Comparison of ENCODE assay signal across 20 cellular contexts in the genomic region with DNA sequence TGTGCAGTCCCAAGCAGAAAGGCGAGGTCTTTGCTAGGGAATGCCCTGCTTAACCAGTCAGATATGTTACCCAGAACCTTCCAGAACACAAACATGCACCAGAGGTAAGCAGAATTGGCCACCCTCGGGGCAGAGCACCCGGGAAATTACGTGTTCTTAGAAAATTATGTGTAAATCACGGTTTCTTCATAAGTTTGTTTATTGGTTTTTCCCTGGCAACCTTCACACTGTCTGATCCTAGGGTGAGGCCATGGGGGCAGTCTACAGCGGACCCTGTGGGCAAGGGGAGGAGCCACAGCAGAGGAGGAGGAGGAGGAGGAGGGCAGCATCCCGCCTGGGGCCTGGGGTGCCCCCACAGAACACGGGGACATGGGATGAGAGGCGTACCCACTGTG. TPM values are rescaled to one million over a fixed set of nuclear protein-coding genes. Genes with fewer than 3 reads are reported as not detected.
A peak's percentile ranks its signal among the peaks of the same experiment; 100 is the strongest.
DNase-seq lines count a peak whose midpoint lies in the region; ATAC-seq, FAIRE-seq and TF ChIP-seq lines count a peak whose summit lies in the region.
"Had no signal": no experiment of that assay in that cellular context is flagged by ENCODE, and none has a peak within 500 bp of the region (broad histone marks: within the 10 kb centered on the region; RNA-seq: fewer than 3 reads in every experiment).

No MANE protein-coding gene starts in this region.

- H3K4me3 ChIP-seq in SK-N-MC (no peak overlapping the region), esophagus squamous epithelium (no peak overlapping the region), prostate gland (no peak overlapping the region)
- H3K4me3 ChIP-seq: GM23248 had no signal

- TF ChIP-seq POLR2A in esophagus squamous epithelium (IDR thresholded peaks at IDR 0.05) (no peak), prostate gland (IDR thresholded peaks at IDR 0.05) (no peak)

- intact Hi-C loops in esophagus squamous epithelium (cut with DNase I) (no loop called here), prostate gland (cut with DNase I) (no loop called here)
- intact Hi-C loops in activated CD8-positive, alpha-beta T cell treated with anti-CD3 and anti-CD28 coated beads for 36 hours (cut with micrococcal nuclease), result no loop called here

- H3K27ac ChIP-seq in 22Rv1 (peak overlapping the region; percentile 46), SK-N-MC (0 out of 2 replicates have a peak overlapping the region, but pooled peaks have one; percentile 54), esophagus squamous epithelium (peak overlapping the region; percentile 81 to 93 (median 90)), prostate gland (peak overlapping the region; percentile 78 to 86)
- H3K27ac ChIP-seq: GM23248 had no signal

- no peak for DNase-seq in SK-N-MC (ENCODE audit: low read depth, low spot score)
- DNase-seq in esophagus squamous epithelium (lab: John Stamatoyannopoulos, UW), result no peak
- no peak for DNase-seq in prostate gland (ENCODE audit: low spot score)
- no peak for DNase-seq in RCC 7860 (ENCODE audit: low spot score)
- DNase-seq in activated CD8-positive, alpha-beta memory T cell treated with anti-CD3 and anti-CD28 coated beads for 24 hours, result no peak
- no peak for DNase-seq in activated CD8-positive, alpha-beta T cell treated with anti-CD3 and anti-CD28 coated beads for 36 hours
- DNase-seq: activated CD4-positive, alpha-beta T cell treated with anti-CD3 and anti-CD28 coated beads, Interleukin-2, amount 50 U/mL, for 48 hours; activated T-cell treated with anti-CD3 and anti-CD28 coated beads, Interleukin-2, amount 50 U/mL, for 72 hours; CD8-positive, alpha-beta T cell; GM23248; Kasumi-1; midbrain; NCI-H1417 treated with DMSO at 0.1 percent for 48 hours; NCI-H2171; NCI-H82; stimulated activated CD4-positive, alpha-beta T cell treated with anti-CD3 and anti-CD28 coated beads, Interleukin-2, amount 100 ng/mL, for 48 hours had no signal

- H3K27me3 ChIP-seq in esophagus squamous epithelium (no peaks in the 10 kb centered on the region), prostate gland (replicated peaks; ENCODE audit: insufficient read depth) (no peaks in the 10 kb centered on the region)

- H3K4me1 ChIP-seq in esophagus squamous epithelium (peaks cover 86 to 100% (median 88%) of the 10 kb centered on the region in 3 donors), prostate gland (replicated peaks) (peaks cover 84% of the 10 kb centered on the region)

- no peaks in the 10 kb centered on the region for H3K4me1 Mint-ChIP-seq in activated CD8-positive, alpha-beta T cell treated with anti-CD3 and anti-CD28 coated beads for 36 hours (ENCODE audit: low read depth)

- H3K9me3 ChIP-seq in SK-N-MC (ENCODE audit: low read depth, low read length) (no peaks in the 10 kb centered on the region), esophagus squamous epithelium (no peaks in the 10 kb centered on the region), prostate gland (no peaks in the 10 kb centered on the region)

- H3K36me3 ChIP-seq in SK-N-MC (ENCODE audit: insufficient read depth, low read length) (no peaks in the 10 kb centered on the region), esophagus squamous epithelium (no peaks in the 10 kb centered on the region), prostate gland (no peaks in the 10 kb centered on the region)

- no peak for TF ChIP-seq CTCF in 22Rv1 (IDR thresholded peaks at IDR 0.05)
- TF ChIP-seq CTCF in esophagus squamous epithelium (IDR thresholded peaks at IDR 0.05), result no peak
- TF ChIP-seq CTCF in prostate gland (IDR thresholded peaks at IDR 0.05), result no peak
- no peak for TF ChIP-seq CTCF in activated CD8-positive, alpha-beta T cell treated with anti-CD3 and anti-CD28 coated beads for 36 hours (IDR thresholded peaks at IDR 0.05)

- POLR2A ChIA-PET in activated CD8-positive, alpha-beta T cell treated with anti-CD3 and anti-CD28 coated beads for 36 hours (lab: Charles Lee), result no interaction called here

- CTCF ChIA-PET in activated CD8-positive, alpha-beta T cell treated with anti-CD3 and anti-CD28 coated beads for 36 hours (lab: Charles Lee), result no interaction called here

- no peaks in the 10 kb centered on the region for H3K27me3 Mint-ChIP-seq in activated CD8-positive, alpha-beta T cell treated with anti-CD3 and anti-CD28 coated beads for 36 hours
- H3K27me3 Mint-ChIP-seq: activated naive CD8-positive, alpha-beta T cell had no signal

- H3K27ac Mint-ChIP-seq in activated CD8-positive, alpha-beta T cell treated with anti-CD3 and anti-CD28 coated beads for 36 hours, result no peak overlapping the region
- H3K27ac Mint-ChIP-seq: activated naive CD8-positive, alpha-beta T cell; activated T-cell treated with anti-CD3 and anti-CD28 coated beads, Interleukin-2, amount 50 U/mL, for 72 hours; CD8-positive, alpha-beta T cell had no signal

- H3K36me3 Mint-ChIP-seq in activated CD8-positive, alpha-beta T cell treated with anti-CD3 and anti-CD28 coated beads for 36 hours (ENCODE audit: low read depth), result no peaks in the 10 kb centered on the region
- H3K36me3 Mint-ChIP-seq: activated naive CD8-positive, alpha-beta T cell; CD8-positive, alpha-beta T cell had no signal

- H3K9ac ChIP-seq in SK-N-MC (ENCODE audit: insufficient read length), result no peak overlapping the region
- H3K9ac ChIP-seq: GM23248 had no signal

- ATAC-seq in HG03565 (IDR thresholded peaks at IDR 0.05; ENCODE audit: unreplicated experiment), result no peak
- no peak for ATAC-seq in activated CD8-positive, alpha-beta T cell treated with anti-CD3 and anti-CD28 coated beads for 36 hours
- ATAC-seq: activated T-cell treated with anti-CD3 and anti-CD28 coated beads, Interleukin-2, amount 50 U/mL, for 72 hours; CD8-positive, alpha-beta T cell had no signal

- no peak for FAIRE-seq in RCC 7860 (lab: Jason Lieb, UNC)
- FAIRE-seq: GM18507 had no signal

- WGBS in esophagus squamous epithelium, 2 donors, result 43 to 48% methylated on average over 7 to 9 of the region's 9 CpGs
- 47% methylated on average over 8 of the region's 9 CpGs for WGBS in prostate gland

- no peak overlapping the region for H3K4me3 Mint-ChIP-seq in activated CD8-positive, alpha-beta T cell treated with anti-CD3 and anti-CD28 coated beads for 36 hours
- H3K4me3 Mint-ChIP-seq: activated naive CD8-positive, alpha-beta T cell; activated T-cell treated with anti-CD3 and anti-CD28 coated beads, Interleukin-2, amount 50 U/mL, for 72 hours; CD8-positive, alpha-beta T cell had no signal

- no peaks in the 10 kb centered on the region for H3K9me3 Mint-ChIP-seq in activated CD8-positive, alpha-beta T cell treated with anti-CD3 and anti-CD28 coated beads for 36 hours
- H3K9me3 Mint-ChIP-seq: activated T-cell treated with anti-CD3 and anti-CD28 coated beads, Interleukin-2, amount 50 U/mL, for 72 hours; CD8-positive, alpha-beta T cell had no signal

RNA-seq across cellular contexts. Expression of a gene that starts 31.4 kb away (rescaled TPM):
- total RNA-seq in esophagus squamous epithelium, result 10 to 100 TPM; 41.8 to 83.1 (median 50.4) TPM
- 10 to 100 TPM; 69.5 to 84.1 TPM for total RNA-seq in prostate gland
- total RNA-seq in activated CD8-positive, alpha-beta T cell treated with anti-CD3 and anti-CD28 coated beads for 36 hours, result 10 to 100 TPM; 23.2 to 23.8 TPM
